Comparison of ENCODE assay signal across 24 cellular contexts in the genomic region with DNA sequence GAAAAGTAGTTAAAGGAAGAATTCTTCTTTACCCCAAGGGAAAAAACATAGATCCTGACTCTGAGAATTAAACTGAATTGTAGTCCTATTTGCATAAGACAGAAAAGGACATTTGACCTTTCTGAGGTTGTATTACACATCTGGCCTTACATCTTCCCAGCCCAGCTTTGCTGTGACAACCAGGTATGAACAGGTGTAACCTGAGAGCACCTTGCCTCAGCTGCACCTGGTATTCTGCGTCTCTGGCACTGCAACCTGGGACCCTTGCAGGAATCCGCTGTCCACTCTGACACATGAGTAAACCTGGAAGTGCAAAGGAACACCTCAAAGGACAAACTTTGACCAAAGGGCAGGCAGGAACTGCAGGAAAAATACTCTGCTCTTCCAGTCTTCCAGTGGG. TPM values are rescaled to one million over a fixed set of nuclear protein-coding genes. Genes with fewer than 3 reads are reported as not detected.
DNase-seq lines count a peak whose midpoint lies in the region; ATAC-seq, FAIRE-seq and TF ChIP-seq lines count a peak whose summit lies in the region.
"Had no signal": no experiment of that assay in that cellular context is flagged by ENCODE, and none has a peak within 500 bp of the region (broad histone marks: within the 10 kb centered on the region; RNA-seq: fewer than 3 reads in every experiment).

No MANE protein-coding gene starts in this region.

- TF ChIP-seq RAD21 in HepG2 (CRISPR knock-in tag; IDR thresholded peaks at IDR 0.05), result no peak

- no peaks in the 10 kb centered on the region for H3K79me2 ChIP-seq in HepG2 (ENCODE audit: insufficient read depth, low read length)
- H3K79me2 ChIP-seq in OCI-LY7 (ENCODE audit: insufficient read depth, low read depth, low read length), result no peaks in the 10 kb centered on the region; the same call in 1 of the 2 replicates

- H3K4me1 ChIP-seq in HepG2 (ENCODE audit: insufficient read depth, low read length) (peaks cover 58% of the 10 kb centered on the region), right lobe of liver (peaks cover 0 to 62% (median 18%) of the 10 kb centered on the region in 4 donors), OCI-LY7 (ENCODE audit: insufficient read depth, low read length, poor library complexity, severe bottlenecking) (peaks cover 31% of the 10 kb centered on the region)

- no peaks in the 10 kb centered on the region for H3K9me2 ChIP-seq in OCI-LY7 (ENCODE audit: insufficient read depth, low read length)

- H3K9ac ChIP-seq in HepG2 (ENCODE audit: insufficient read depth, low read depth, low read length), result no peak overlapping the region

- H3K27ac Mint-ChIP-seq in activated B cell treated with CpG ODN at 0.5 μM for 24 hours, result no peak overlapping the region
- no peak overlapping the region for H3K27ac Mint-ChIP-seq in nephron progenitor cell
- H3K27ac Mint-ChIP-seq: activated naive CD4-positive, alpha-beta T cell treated with anti-CD3 and anti-CD28 coated beads, Interleukin-2, amount 50 U/mL, for 24 hours; natural killer cell had no signal

- H3K4me2 ChIP-seq in HepG2 (ENCODE audit: low read depth, low read length) (no peak overlapping the region), OCI-LY7 (ENCODE audit: low read length) (no peak overlapping the region)

- WGBS in HepG2 (ENCODE audit: low lambda C conversion rate), result 100% methylated on average over 1 of the region's 2 CpGs
- WGBS in right lobe of liver (ENCODE audit: insufficient coverage, low coverage, low lambda C conversion rate, missing lambda C conversion rate), result 50% methylated on average over 2 of the region's 2 CpGs

- in situ Hi-C loops in HepG2 (cut with HindIII; ENCODE audit: extremely low pct_ligation_motif_present, low pct_unique_long_range_greater_than_20kb), result no loop called here

- no peaks in the 10 kb centered on the region for H3K36me3 Mint-ChIP-seq in activated B cell treated with CpG ODN at 0.5 μM for 24 hours (ENCODE audit: low read depth)
- H3K36me3 Mint-ChIP-seq in nephron progenitor cell (ENCODE audit: low read depth), result peaks cover 20% of the 10 kb centered on the region
- H3K36me3 Mint-ChIP-seq: activated naive CD4-positive, alpha-beta T cell treated with anti-CD3 and anti-CD28 coated beads, Interleukin-2, amount 50 U/mL, for 24 hours had no signal

- TF ChIP-seq EP300 in HepG2 (IDR thresholded peaks at IDR 0.05; ENCODE audit: low read depth in 2 of 2, low read length in 2 of 2) (no peak), HepG2 (CRISPR knock-in tag; IDR thresholded peaks at IDR 0.05; ENCODE audit: borderline replicate concordance) (no peak)

- peak; percentile 7; the same call in 1 of the 3 replicates for ATAC-seq in HepG2
- ATAC-seq in right lobe of liver, result no peak
- ATAC-seq in activated B cell treated with CpG ODN at 0.5 μM for 24 hours (ENCODE audit: low read depth), result no peak
- ATAC-seq in omental fat pad (ENCODE audit: low FRiP score), result no peak
- ATAC-seq: natural killer cell had no signal

- H3K9me3 ChIP-seq in HepG2 (ENCODE audit: low read length) (0 out of 2 replicates have a peak, but pooled peaks cover 2% of the 10 kb centered on the region), right lobe of liver (no peaks in the 10 kb centered on the region), OCI-LY7 (ENCODE audit: low read length) (peaks cover 22% of the 10 kb centered on the region)
- H3K9me3 ChIP-seq: ascending aorta, sigmoid colon, tibial nerve had no signal

- TF ChIP-seq POLR2A in HepG2 (IDR thresholded peaks at IDR 0.05; ENCODE audit: insufficient read depth in 1 of 2, low read depth in 2 of 2, low read length in 2 of 2) (no peak), right lobe of liver (IDR thresholded peaks at IDR 0.05) (no peak)

- CTCF ChIA-PET in HepG2 (lab: Yijun Ruan, JAX; ENCODE audit: low intra/inter-chr PET ratio, low total read pairs), result no interaction called here
- CTCF ChIA-PET in activated B cell treated with CpG ODN at 0.5 μM for 24 hours (lab: Charles Lee), result no interaction called here
- CTCF ChIA-PET in OCI-LY7 (lab: Charles Lee; ENCODE audit: unreplicated experiment), result no interaction called here

- TF ChIP-seq CTCF in HepG2 (CRISPR knock-in tag; IDR thresholded peaks at IDR 0.05) (no peak), right lobe of liver (IDR thresholded peaks at IDR 0.05) (no peak), activated B cell treated with CpG ODN at 0.5 μM for 24 hours (IDR thresholded peaks at IDR 0.05) (no peak), nephron progenitor cell (IDR thresholded peaks at IDR 0.05) (no peak), OCI-LY7 (conservative IDR thresholded peaks at IDR 0.05; ENCODE audit: low read length) (no peak), omental fat pad (IDR thresholded peaks at IDR 0.05) (no peak)

- intact Hi-C loops in HepG2 (cut with micrococcal nuclease; ENCODE audit: unreplicated experiment), result no loop called here
- intact Hi-C loops in right lobe of liver (cut with DNase I), result no loop called here
- intact Hi-C loops in activated B cell treated with CpG ODN at 0.5 μM for 24 hours (cut with micrococcal nuclease), result no loop called here
- intact Hi-C loops in OCI-LY7 (cut with micrococcal nuclease; ENCODE audit: unreplicated experiment), result no loop called here

- H3K27me3 ChIP-seq in HepG2 (ENCODE audit: control insufficient read depth in 1 of 2, insufficient read depth in 2 of 2, low read length in 2 of 2), result no peaks in the 10 kb centered on the region
- H3K27me3 ChIP-seq in right lobe of liver, result no peaks in the 10 kb centered on the region
- H3K27me3 ChIP-seq: ascending aorta had no signal

- BruUV-seq in HepG2 (replicated peaks; lab: Mats Ljungman, UMichigan), result no TSS peak
- no TSS peak for BruUV-seq in OCI-LY7 (replicated peaks; lab: Mats Ljungman, UMichigan)

- no peak overlapping the region for H2AFZ ChIP-seq in HepG2 (ENCODE audit: low read length)
- no peak overlapping the region for H2AFZ ChIP-seq in OCI-LY7 (ENCODE audit: low read length)

- H3K4me3 ChIP-seq in HepG2 (replicated peaks in 1 of 3; ENCODE audit: insufficient read depth in 1 of 3, low read depth in 2 of 3, low read length in 3 of 3) (no peak overlapping the region), right lobe of liver (no peak overlapping the region), OCI-LY7 (ENCODE audit: low read depth, low read length, poor library complexity, severe bottlenecking) (no peak overlapping the region)
- H3K4me3 ChIP-seq: ascending aorta, sigmoid colon, tibial nerve had no signal

- H3K27me3 Mint-ChIP-seq in activated B cell treated with CpG ODN at 0.5 μM for 24 hours (peaks cover 5% of the 10 kb centered on the region), nephron progenitor cell (ENCODE audit: low read depth, poor library complexity) (peaks cover 36% of the 10 kb centered on the region)

- H3K4me3 Mint-ChIP-seq in activated B cell treated with CpG ODN at 0.5 μM for 24 hours (peak overlapping the region; percentile 12), nephron progenitor cell (no peak overlapping the region)
- H3K4me3 Mint-ChIP-seq: activated naive CD4-positive, alpha-beta T cell treated with anti-CD3 and anti-CD28 coated beads, Interleukin-2, amount 50 U/mL, for 24 hours; natural killer cell had no signal

- no peaks in the 10 kb centered on the region for H4K20me1 ChIP-seq in HepG2 (ENCODE audit: insufficient read depth, low read length)
- H4K20me1 ChIP-seq in OCI-LY7 (ENCODE audit: insufficient read depth, low read length), result no peaks in the 10 kb centered on the region

- POLR2A ChIA-PET in HepG2 (lab: Yijun Ruan, JAX) (interaction anchor here (1.2 to 2.1 kb wide), 5 partner anchors 9 to 32 kb away, joined by 3 to 11 read pairs (median 6); no protein-coding TSS in a partner anchor), activated B cell treated with CpG ODN at 0.5 μM for 24 hours (lab: Charles Lee) (no interaction called here), OCI-LY7 (lab: Charles Lee) (no interaction called here)

- H3K4me1 Mint-ChIP-seq in activated B cell treated with CpG ODN at 0.5 μM for 24 hours (peaks cover 21% of the 10 kb centered on the region), nephron progenitor cell (peaks cover 56% of the 10 kb centered on the region)

- H3K36me3 ChIP-seq in HepG2 (replicated peaks in 1 of 2; ENCODE audit: control insufficient read depth in 1 of 2, insufficient read depth in 2 of 2, low read length in 2 of 2), result no peaks in the 10 kb centered on the region; a peak in 3 of 5 replicates
- H3K36me3 ChIP-seq in right lobe of liver, result peaks cover 0 to 13% (median 1%) of the 10 kb centered on the region in 4 donors
- H3K36me3 ChIP-seq in OCI-LY7 (ENCODE audit: insufficient read depth, low read length), result no peaks in the 10 kb centered on the region; the same call in 1 of the 2 replicates
- H3K36me3 ChIP-seq: ascending aorta, sigmoid colon, tibial nerve had no signal

- FAIRE-seq in HepG2 (lab: Jason Lieb, UNC), result no peak
- FAIRE-seq: endometrium, GM18507 had no signal

- H3K27ac ChIP-seq in HepG2 (ENCODE audit: extremely low read length, insufficient read depth, low read length) (no peak overlapping the region), right lobe of liver (no peak overlapping the region), OCI-LY7 (ENCODE audit: low read depth, low read length, poor library complexity, severe bottlenecking) (no peak overlapping the region)
- H3K27ac ChIP-seq: ascending aorta, sigmoid colon, tibial nerve had no signal

- DNase-seq in HepG2 (ENCODE audit: low spot score), result no peak
- DNase-seq in right lobe of liver, result no peak
- DNase-seq in NCI-H146 treated with DMSO at 0.1 percent for 48 hours (lab: John Stamatoyannopoulos, UW; ENCODE audit: unreplicated experiment), result peak; percentile 49
- DNase-seq in activated B cell treated with CpG ODN at 0.5 μM for 24 hours, result no peak
- DNase-seq in nephron progenitor cell, result no peak
- DNase-seq in OCI-LY7 (ENCODE audit: low spot score), result no peak
- DNase-seq in omental fat pad (ENCODE audit: low spot score), result no peak
- DNase-seq: activated CD4-positive, alpha-beta T cell treated with anti-CD3 and anti-CD28 coated beads for 1 hour; activated T-cell treated with anti-CD3 and anti-CD28 coated beads, Interleukin-2, amount 50 U/mL, for 48 hours; caudate nucleus; dermis blood vessel endothelial cell; DMS153; GF-D8; islet precursor cell; natural killer cell; NCI-H1092 treated with DMSO at 0.1 percent for 48 hours; NK-92 treated with Interleukin-12 subunit alpha and Interleukin-12 subunit beta, amount 100 ng/mL, for 24 hours; SHP77 treated with DMSO at 0.1 percent for 48 hours; sigmoid colon had no signal

- H3K9me3 Mint-ChIP-seq in activated B cell treated with CpG ODN at 0.5 μM for 24 hours (no peaks in the 10 kb centered on the region), nephron progenitor cell (peaks cover 31% of the 10 kb centered on the region)
- H3K9me3 Mint-ChIP-seq: activated naive CD4-positive, alpha-beta T cell treated with anti-CD3 and anti-CD28 coated beads, Interleukin-2, amount 50 U/mL, for 24 hours; natural killer cell had no signal

RNA-seq across cellular contexts. Expression of gene BDH1, which starts 2.2 kb away (rescaled TPM):
- total RNA-seq in HepG2 (2016; rRNA removed; fragmentation: Illumina TruSeq; extraction: Trizol) (21.2 and 26.9 TPM in 2 replicates), right lobe of liver (100 to 1,000 TPM in 5 of 6 experiments, 10 to 100 TPM in 1; 65.5 to 366 (median 233) TPM), activated B cell treated with CpG ODN at 0.5 μM for 24 hours (35.1 and 40.9 TPM in 2 replicates), OCI-LY7 (2022) (14.5 and 16.0 TPM in 2 replicates), omental fat pad (10 to 100 TPM; 11.9 to 24.9 (median 16.1) TPM)
- 3.3 and 3.6 TPM in 2 replicates for total RNA-seq in HepG2 (2016; cell fraction: cytosol; rRNA removed; fragmentation: Illumina TruSeq; extraction: Trizol; ENCODE audit: low read depth)
- total RNA-seq in HepG2 (2016; cell fraction: insoluble cytoplasmic fraction; rRNA removed; fragmentation: Illumina TruSeq; extraction: Trizol), result 21.4 and 23.7 TPM in 2 replicates
- 5.1 and 6.3 TPM in 2 replicates for total RNA-seq in HepG2 (2016; cell fraction: membrane; rRNA removed; fragmentation: Illumina TruSeq; extraction: Trizol)
- 21.5 and 22.1 TPM in 2 replicates for total RNA-seq in HepG2 (2016; cell fraction: nucleus; rRNA removed; fragmentation: Illumina TruSeq; extraction: Trizol)
- polyA plus RNA-seq in HepG2 (2011; rRNA removed), result 71.9 and 88.5 TPM in 2 replicates
- 48.3 and 55.2 TPM in 2 replicates for polyA plus RNA-seq in HepG2 (2011; cell fraction: cytosol; rRNA removed)
- 155 and 175 TPM in 2 replicates for polyA plus RNA-seq in HepG2 (2011; cell fraction: nucleus; rRNA removed)
- 58.0 and 95.2 TPM in 2 replicates for polyA plus RNA-seq in HepG2 (2012)
- polyA plus RNA-seq in HepG2 (2016; cell fraction: cytosol; fragmentation: Illumina TruSeq; extraction: Trizol; ENCODE audit: low read depth), result 3.2 and 4.0 TPM in 2 replicates
- 25.8 and 27.9 TPM in 2 replicates for polyA plus RNA-seq in HepG2 (2016; cell fraction: insoluble cytoplasmic fraction; fragmentation: Illumina TruSeq; extraction: Trizol; ENCODE audit: low read depth)
- polyA plus RNA-seq in HepG2 (2016; cell fraction: membrane; fragmentation: Illumina TruSeq; extraction: Trizol; ENCODE audit: low read depth), result 5.6 and 5.9 TPM in 2 replicates
- 56.0 and 59.9 TPM in 2 replicates for polyA plus RNA-seq in HepG2 (2016; cell fraction: nucleus; fragmentation: Illumina TruSeq; extraction: Trizol; ENCODE audit: insufficient read depth, low read depth)
- polyA minus RNA-seq in HepG2 (2011; rRNA and poly(A)+ RNA removed; ENCODE audit: low replicate concordance), result 7.9 and 48.3 TPM in 2 replicates
- polyA minus RNA-seq in HepG2 (2011; cell fraction: cytosol; rRNA and poly(A)+ RNA removed), result 15.6 and 18.9 TPM in 2 replicates
- 54.7 and 82.6 TPM in 2 replicates for polyA minus RNA-seq in HepG2 (2011; cell fraction: nucleus; rRNA and poly(A)+ RNA removed)
- total RNA-seq in OCI-LY7 (2014; rRNA removed; shearing (Covaris generic)), result 14.1 TPM in 2 replicates
- total RNA-seq: ascending aorta had no signal
